Comparison of ENCODE assay signal across 19 cellular contexts in the genomic region with DNA sequence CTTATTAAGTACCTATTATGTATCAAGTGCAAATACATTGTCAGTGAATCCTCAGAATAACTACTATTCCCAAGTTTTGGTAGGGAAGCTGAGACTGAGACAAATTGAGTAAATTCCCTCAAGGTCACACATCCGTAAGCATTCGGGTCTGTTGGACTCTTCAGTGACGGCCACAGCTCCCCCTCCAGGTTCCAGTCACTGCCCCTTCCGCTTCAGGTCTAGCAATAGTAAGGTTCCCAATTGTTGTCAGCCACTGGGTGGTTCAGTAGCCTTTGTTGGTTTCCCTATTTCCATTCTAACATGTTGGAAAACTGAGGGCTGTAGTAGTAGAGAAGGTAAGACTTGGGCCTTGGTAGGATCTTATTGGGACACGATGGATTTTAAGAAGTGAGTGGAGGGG. TPM values are rescaled to one million over a fixed set of nuclear protein-coding genes. Genes with fewer than 3 reads are reported as not detected.
DNase-seq lines count a peak whose midpoint lies in the region; ATAC-seq and TF ChIP-seq lines count a peak whose summit lies in the region.
"Had no signal": no experiment of that assay in that cellular context is flagged by ENCODE, and none has a peak within 500 bp of the region (broad histone marks: within the 10 kb centered on the region; RNA-seq: fewer than 3 reads in every experiment).

No MANE protein-coding gene starts in this region.

- TF ChIP-seq EP300 in upper lobe of left lung (IDR thresholded peaks at IDR 0.05) = no peak

- WGBS in mesodermal cell (ENCODE audit: insufficient coverage in 2 of 2), 2 experiments = 91 to 92% methylated on average over 4 to 5 of the region's 5 CpGs
- WGBS in upper lobe of left lung, 2 donors = 97 to 99% methylated on average over 5 of the region's 5 CpGs

- no peak overlapping the region for H3K4me3 ChIP-seq in CD8-positive, alpha-beta T cell (ENCODE audit: low read depth, low read length)
- H3K4me3 ChIP-seq in mesodermal cell (ENCODE audit: extremely low read depth, insufficient read depth, low read length, poor library complexity, severe bottlenecking) = no peak overlapping the region
- no peak overlapping the region for H3K4me3 ChIP-seq in upper lobe of left lung
- no peak overlapping the region for H3K4me3 ChIP-seq in left lung
- H3K4me3 ChIP-seq: PC-9 had no signal

- no peak for TF ChIP-seq POLR2A in upper lobe of left lung (IDR thresholded peaks at IDR 0.05)

- H3K36me3 Mint-ChIP-seq in T-helper 1 cell treated with Interleukin-12 subunit alpha and Interleukin-12 subunit beta and Interleukin-4 antibody, amounts not matched to agents 30 μg/mL and 1 μg/mL, for 36 hours (ENCODE audit: low read depth) = peaks cover 24% of the 10 kb centered on the region
- peaks cover 73% of the 10 kb centered on the region for H3K36me3 Mint-ChIP-seq in CD8-positive, alpha-beta T cell
- H3K36me3 Mint-ChIP-seq in brain = peaks cover 21% of the 10 kb centered on the region

- H3K27me3 Mint-ChIP-seq in T-helper 1 cell treated with Interleukin-12 subunit alpha and Interleukin-12 subunit beta and Interleukin-4 antibody, amounts not matched to agents 30 μg/mL and 1 μg/mL, for 36 hours (ENCODE audit: low read depth) = no peaks in the 10 kb centered on the region
- H3K27me3 Mint-ChIP-seq in CD8-positive, alpha-beta T cell (ENCODE audit: low read depth) = no peaks in the 10 kb centered on the region
- H3K27me3 Mint-ChIP-seq in brain = peaks cover 4% of the 10 kb centered on the region

- CTCF ChIA-PET in CD8-positive, alpha-beta T cell (lab: Charles Lee) = interaction anchor here (0.9 kb wide), 1 partner anchor 626 kb away, joined by 3 read pairs; no protein-coding TSS in a partner anchor

- H3K27me3 ChIP-seq in CD8-positive, alpha-beta T cell (ENCODE audit: insufficient read depth, low read length) = no peaks in the 10 kb centered on the region
- H3K27me3 ChIP-seq in upper lobe of left lung (no peaks in the 10 kb centered on the region), left lung (no peaks in the 10 kb centered on the region)
- H3K27me3 ChIP-seq: BE2C had no signal

- no peaks in the 10 kb centered on the region for H3K9me3 ChIP-seq in CD8-positive, alpha-beta T cell (ENCODE audit: low read length)
- H3K9me3 ChIP-seq in mesodermal cell (ENCODE audit: control insufficient read depth, low read length) (no peaks in the 10 kb centered on the region), upper lobe of left lung (no peaks in the 10 kb centered on the region), left lung (no peaks in the 10 kb centered on the region)
- H3K9me3 ChIP-seq: BE2C had no signal

- H3K27ac ChIP-seq in CD8-positive, alpha-beta T cell (ENCODE audit: low read depth, low read length) = no peak overlapping the region
- H3K27ac ChIP-seq in mesodermal cell (ENCODE audit: low read depth, low read length, severe bottlenecking) = peak overlapping the region; percentile 16
- no peak overlapping the region for H3K27ac ChIP-seq in upper lobe of left lung
- no peak overlapping the region for H3K27ac ChIP-seq in left lung
- H3K27ac ChIP-seq: 22Rv1, PC-9 had no signal

- TF ChIP-seq CTCF in CD8-positive, alpha-beta T cell (IDR thresholded peaks at IDR 0.05) = no peak
- TF ChIP-seq CTCF in brain (conservative IDR thresholded peaks at IDR 0.05) = no peak
- TF ChIP-seq CTCF in upper lobe of left lung (IDR thresholded peaks at IDR 0.05) = no peak
- no peak for TF ChIP-seq CTCF in left lung (IDR thresholded peaks at IDR 0.05)

- H3K4me1 ChIP-seq in CD8-positive, alpha-beta T cell (ENCODE audit: insufficient read depth, low read length) = peaks cover 21% of the 10 kb centered on the region
- H3K4me1 ChIP-seq in mesodermal cell (ENCODE audit: control insufficient read depth, insufficient read depth, low read length, poor library complexity, severe bottlenecking) (peaks cover 5% of the 10 kb centered on the region), upper lobe of left lung (peaks cover 0 to 4% (median 2%) of the 10 kb centered on the region in 4 donors), left lung (peaks cover 0 to 6% of the 10 kb centered on the region in 2 donors)

- POLR2A ChIA-PET in CD8-positive, alpha-beta T cell (lab: Charles Lee) = no interaction called here

- no peaks in the 10 kb centered on the region for H3K9me3 Mint-ChIP-seq in T-helper 1 cell treated with Interleukin-12 subunit alpha and Interleukin-12 subunit beta and Interleukin-4 antibody, amounts not matched to agents 30 μg/mL and 1 μg/mL, for 36 hours
- H3K9me3 Mint-ChIP-seq in CD8-positive, alpha-beta T cell = no peaks in the 10 kb centered on the region
- no peaks in the 10 kb centered on the region for H3K9me3 Mint-ChIP-seq in brain

- peaks cover 15% of the 10 kb centered on the region for H3K36me3 ChIP-seq in CD8-positive, alpha-beta T cell (ENCODE audit: insufficient read depth, low read length)
- H3K36me3 ChIP-seq in mesodermal cell (ENCODE audit: control insufficient read depth, insufficient read depth, low read length) (no peaks in the 10 kb centered on the region), upper lobe of left lung (peaks cover 0 to 21% (median 0%) of the 10 kb centered on the region in 4 donors), left lung (peaks cover 0 to 12% of the 10 kb centered on the region in 2 donors)
- H3K36me3 ChIP-seq: BE2C had no signal

- peak overlapping the region; percentile 10 for H3K27ac Mint-ChIP-seq in T-helper 1 cell treated with Interleukin-12 subunit alpha and Interleukin-12 subunit beta and Interleukin-4 antibody, amounts not matched to agents 30 μg/mL and 1 μg/mL, for 36 hours
- H3K27ac Mint-ChIP-seq in CD8-positive, alpha-beta T cell = peak overlapping the region; percentile 61
- peak overlapping the region in 3 of 5 experiments; percentile 9 to 36 (median 14) for H3K27ac Mint-ChIP-seq in brain

- ATAC-seq in CD8-positive, alpha-beta T cell = no peak
- ATAC-seq in upper lobe of left lung (ENCODE audit: low FRiP score in 2 of 2) (no peak), left lung (no peak)

- DNase-seq in T-helper 1 cell = no peak
- DNase-seq in CD8-positive, alpha-beta T cell = no peak
- no peak for DNase-seq in upper lobe of left lung
- no peak for DNase-seq in left lung
- DNase-seq in NCI-H774 (lab: John Stamatoyannopoulos, UW) = no peak
- DNase-seq: DMS 273 treated with DMSO at 0.1 percent for 48 hours, GF-D8, IMR-90, Kasumi-1, MM.1S, NCI-H1092 treated with DMSO at 0.1 percent for 48 hours, NCI-H1694, NCI-H510A treated with DMSO at 0.1 percent for 48 hours, PC-9 had no signal

- intact Hi-C loops in CD8-positive, alpha-beta T cell (cut with DNase I, micrococcal nuclease) = no loop called here
- intact Hi-C loops in left lung (cut with DNase I) = no loop called here

- peaks cover 24% of the 10 kb centered on the region for H3K4me1 Mint-ChIP-seq in T-helper 1 cell treated with Interleukin-12 subunit alpha and Interleukin-12 subunit beta and Interleukin-4 antibody, amounts not matched to agents 30 μg/mL and 1 μg/mL, for 36 hours (ENCODE audit: low read depth)
- peaks cover 60% of the 10 kb centered on the region for H3K4me1 Mint-ChIP-seq in CD8-positive, alpha-beta T cell (ENCODE audit: low read depth)
- H3K4me1 Mint-ChIP-seq in brain = peaks cover 36% of the 10 kb centered on the region

- no peak overlapping the region for H3K4me3 Mint-ChIP-seq in T-helper 1 cell treated with Interleukin-12 subunit alpha and Interleukin-12 subunit beta and Interleukin-4 antibody, amounts not matched to agents 30 μg/mL and 1 μg/mL, for 36 hours
- H3K4me3 Mint-ChIP-seq in CD8-positive, alpha-beta T cell = no peak overlapping the region
- no peak overlapping the region for H3K4me3 Mint-ChIP-seq in brain

RNA-seq across cellular contexts. Expression of gene TNRC6B, which starts 54.9 kb away (rescaled TPM):
- total RNA-seq in CD8-positive, alpha-beta T cell = 100 to 1,000 TPM in 1 of 2 experiments, 10 to 100 TPM in 1; 85.3 to 106 TPM
- polyA plus RNA-seq in brain (ENCODE audit: insufficient read depth, low read depth, low replicate concordance) = 5.8 TPM
- polyA plus RNA-seq in mesodermal cell (2013, experiment 1 of 2) = 16.7 TPM
- 19.4 TPM for polyA plus RNA-seq in mesodermal cell (2013, experiment 2 of 2)
- 100 to 1,000 TPM in 1 of 6 donors, 10 to 100 TPM in 5; 18.1 to 106 (median 60.3) TPM for total RNA-seq in upper lobe of left lung
- 10 to 100 TPM; 40.3 to 40.7 TPM for total RNA-seq in left lung

Comparison
In these comparisons a context has a peak if more than half of its experiments do, and no peak if none do; other contexts are left out.
1. H3K27ac Mint-ChIP-seq: peak in every context shown above with its lines; median percentile 61 in CD8-positive, alpha-beta T cell; 14 in brain; 10 in T-helper 1 cell treated with Interleukin-12 subunit alpha and Interleukin-12 subunit beta and Interleukin-4 antibody, amounts not matched to agents 30 μg/mL and 1 μg/mL, for 36 hours.